ENCODE assay signal across 11 cellular contexts in the genomic region with DNA sequence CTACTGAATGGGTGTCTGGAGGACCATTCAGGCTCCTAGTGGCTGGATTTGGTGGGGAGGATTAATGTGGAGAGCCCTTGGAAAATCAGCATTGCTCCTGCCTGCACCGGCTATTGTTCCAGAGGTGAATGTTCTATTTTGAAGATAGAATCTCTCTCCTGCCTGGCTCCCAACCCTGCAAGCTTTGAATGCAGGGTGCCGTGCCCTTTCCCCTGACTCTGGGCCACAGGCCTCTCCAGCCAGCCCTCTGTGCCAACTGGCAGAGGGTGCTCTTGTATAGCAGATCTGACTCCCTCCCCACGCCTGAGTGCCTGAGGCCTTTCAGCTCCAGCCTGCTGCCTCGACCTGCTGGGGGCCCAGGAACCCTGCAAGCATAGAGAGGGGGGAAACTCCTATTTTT.
A peak's percentile ranks its signal among the peaks of the same experiment; 100 is the strongest.
DNase-seq lines count a peak whose midpoint lies in the region; ATAC-seq and TF ChIP-seq lines count a peak whose summit lies in the region.
"Had no signal": no experiment of that assay in that cellular context is flagged by ENCODE, and none has a peak within 500 bp of the region (broad histone marks: within the 10 kb centered on the region; RNA-seq: fewer than 3 reads in every experiment).

No MANE protein-coding gene starts in this region.

- H3K36me3 ChIP-seq in body of pancreas (replicated peaks in 1 of 2; ENCODE audit: insufficient read depth in 1 of 2, low read depth in 2 of 2), result no peaks in the 10 kb centered on the region
- H3K36me3 ChIP-seq in effector memory CD4-positive, alpha-beta T cell (ENCODE audit: control insufficient read depth, insufficient read depth, low read length), result no peaks in the 10 kb centered on the region

- peak; percentile 59 for ATAC-seq in body of pancreas
- ATAC-seq: stimulated activated naive CD8-positive, alpha-beta T cell treated with anti-CD3 and anti-CD28 coated beads, Interleukin-15, amount 100 ng/mL, for 72 hours had no signal

- peak overlapping the region in 1 of 4 donors; percentile 36 for H3K27ac ChIP-seq in body of pancreas
- no peak overlapping the region for H3K27ac ChIP-seq in effector memory CD4-positive, alpha-beta T cell (ENCODE audit: insufficient read depth, low read length, poor library complexity, severe bottlenecking)

- WGBS in body of pancreas, 2 donors, result 68 to 88% methylated on average over 4 of the region's 4 CpGs

- no peaks in the 10 kb centered on the region for H3K4me1 ChIP-seq in body of pancreas
- H3K4me1 ChIP-seq in effector memory CD4-positive, alpha-beta T cell (ENCODE audit: control insufficient read depth, insufficient read depth, low read length, poor library complexity, severe bottlenecking), result no peaks in the 10 kb centered on the region

- H3K27me3 ChIP-seq in body of pancreas, result no peaks in the 10 kb centered on the region
- no peaks in the 10 kb centered on the region for H3K27me3 ChIP-seq in effector memory CD4-positive, alpha-beta T cell (replicated peaks; ENCODE audit: control insufficient read depth, insufficient read depth, low read length, poor library complexity, severe bottlenecking)

- DNase-seq in DMS53 treated with DMSO at 0.1 percent for 48 hours (lab: John Stamatoyannopoulos, UW; ENCODE audit: unreplicated experiment) (peak; percentile 14), NCI-H128 (lab: John Stamatoyannopoulos, UW; ENCODE audit: unreplicated experiment) (peak; percentile 25), body of pancreas (peak; percentile 17 to 44 (median 28)), medulla oblongata (ENCODE audit: extremely low spot score) (peak; percentile 43), NCI-H2081 treated with DMSO at 0.1 percent for 48 hours (lab: John Stamatoyannopoulos, UW) (no peak)
- DNase-seq in activated CD4-positive, CD25-positive, alpha-beta regulatory T cell treated with anti-CD3 and anti-CD28 coated beads, Interleukin-2, amount 50 U/mL, for 72 hours, result no peak
- no peak for DNase-seq in effector memory CD4-positive, alpha-beta T cell
- DNase-seq in stimulated activated CD4-positive, alpha-beta T cell treated with anti-CD3 and anti-CD28 coated beads, Interleukin-4, amount 100 ng/mL, for 4 hours, result no peak
- DNase-seq: activated CD8-positive, alpha-beta memory T cell treated with anti-CD3 and anti-CD28 coated beads, Interleukin-2, amount 50 U/mL, for 48 hours; stimulated activated naive CD8-positive, alpha-beta T cell treated with anti-CD3 and anti-CD28 coated beads, Interleukin-15, amount 100 ng/mL, for 72 hours; T-helper 1 cell had no signal

- intact Hi-C loops in body of pancreas (cut with DNase I), result no loop called here

- no peaks in the 10 kb centered on the region for H3K9me3 ChIP-seq in body of pancreas
- H3K9me3 ChIP-seq in effector memory CD4-positive, alpha-beta T cell (ENCODE audit: control insufficient read depth, low read length), result no peaks in the 10 kb centered on the region

- TF ChIP-seq CTCF in body of pancreas (IDR thresholded peaks at IDR 0.05), result peak in 2 of 7 experiments; percentile 28 to 29

- H3K4me3 ChIP-seq in body of pancreas, result no peak overlapping the region
- H3K4me3 ChIP-seq in effector memory CD4-positive, alpha-beta T cell (ENCODE audit: insufficient read depth, low read depth, low read length, poor library complexity, severe bottlenecking), result no peak overlapping the region

- TF ChIP-seq POLR2A in body of pancreas (IDR thresholded peaks at IDR 0.05), result no peak

Comparison
In these comparisons a context has a peak if more than half of its experiments do, and no peak if none do; other contexts are left out.
1. DNase-seq: peak in DMS53 treated with DMSO at 0.1 percent for 48 hours (single experiment), NCI-H128 (single experiment), body of pancreas (4 of 4) and medulla oblongata (single experiment); none in activated CD4-positive, CD25-positive, alpha-beta regulatory T cell treated with anti-CD3 and anti-CD28 coated beads, Interleukin-2, amount 50 U/mL, for 72 hours (single experiment), effector memory CD4-positive, alpha-beta T cell (0 of 3), stimulated activated CD4-positive, alpha-beta T cell treated with anti-CD3 and anti-CD28 coated beads, Interleukin-4, amount 100 ng/mL, for 4 hours (0 of 2) and NCI-H2081 treated with DMSO at 0.1 percent for 48 hours (single experiment).